25 cellular contexts compared by ENCODE assay signal in the genomic region with DNA sequence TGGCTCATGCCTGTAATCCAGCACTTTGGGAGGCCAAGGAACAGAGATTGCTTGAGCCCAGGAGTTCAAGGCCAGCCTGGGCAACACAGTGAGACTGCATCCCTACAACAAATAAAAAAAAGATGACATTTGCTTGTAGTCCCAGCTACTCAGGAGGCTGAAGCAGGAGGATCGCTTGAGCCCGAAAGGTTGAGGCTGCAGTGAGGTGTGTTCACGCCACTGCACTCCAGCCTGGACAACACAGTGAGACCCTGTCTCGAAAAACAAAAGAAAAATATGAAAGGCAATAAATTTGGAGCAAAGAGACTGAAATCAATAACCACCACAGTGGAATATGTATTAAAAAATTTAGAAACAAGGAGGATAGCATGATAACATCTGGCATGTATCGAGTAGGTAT.
DNase-seq lines count a peak whose midpoint lies in the region; ATAC-seq and TF ChIP-seq lines count a peak whose summit lies in the region.
"Had no signal": no experiment of that assay in that cellular context is flagged by ENCODE, and none has a peak within 500 bp of the region (broad histone marks: within the 10 kb centered on the region; RNA-seq: fewer than 3 reads in every experiment).

No MANE protein-coding gene starts in this region.

- no peaks in the 10 kb centered on the region for H3K79me2 ChIP-seq in PC-3 (ENCODE audit: low read length)

- H3K4me3 Mint-ChIP-seq in chondrocyte (ENCODE audit: unreplicated experiment), result no peak overlapping the region
- H3K4me3 Mint-ChIP-seq in nephron progenitor cell, result no peak overlapping the region
- H3K4me3 Mint-ChIP-seq: CD8-positive, alpha-beta memory T cell had no signal

- H3K36me3 Mint-ChIP-seq in chondrocyte (ENCODE audit: low read depth) (peaks cover 51% of the 10 kb centered on the region), nephron progenitor cell (ENCODE audit: low read depth) (peaks cover 86% of the 10 kb centered on the region)

- ATAC-seq in PC-3, result no peak
- no peak for ATAC-seq in HG02870 (IDR thresholded peaks at IDR 0.05; ENCODE audit: unreplicated experiment)
- no peak for ATAC-seq in body of pancreas
- ATAC-seq: Panc1 had no signal

- H4K20me1 ChIP-seq in PC-3 (ENCODE audit: low read length), result no peaks in the 10 kb centered on the region

- H3K27me3 ChIP-seq in PC-3 (ENCODE audit: low read length), result no peaks in the 10 kb centered on the region
- no peaks in the 10 kb centered on the region for H3K27me3 ChIP-seq in body of pancreas

- H2AFZ ChIP-seq in PC-3 (ENCODE audit: low read length), result no peak overlapping the region

- BruUV-seq in PC-3 (replicated peaks; lab: Mats Ljungman, UMichigan), result no TSS peak

- no peaks in the 10 kb centered on the region for H3K4me1 ChIP-seq in HEK293 (ENCODE audit: control insufficient read depth, insufficient read depth, low read length)
- peaks cover 24% of the 10 kb centered on the region for H3K4me1 ChIP-seq in PC-3 (ENCODE audit: insufficient read depth, low read length)
- no peaks in the 10 kb centered on the region for H3K4me1 ChIP-seq in body of pancreas

- no peaks in the 10 kb centered on the region for H3F3A ChIP-seq in PC-3 (ENCODE audit: low read length, unreplicated experiment)

- no peak overlapping the region for H3K4me3 ChIP-seq in HEK293 (ENCODE audit: low read depth, low read length)
- no peak overlapping the region for H3K4me3 ChIP-seq in PC-3 (ENCODE audit: low read length)
- no peak overlapping the region for H3K4me3 ChIP-seq in body of pancreas
- H3K4me3 ChIP-seq: HAP-1 had no signal

- H3K27ac ChIP-seq in HEK293 (ENCODE audit: extremely low read depth, low read depth, low read length) (no peak overlapping the region), PC-3 (ENCODE audit: low read length) (no peak overlapping the region; the same call in 1 of the 2 replicates), body of pancreas (no peak overlapping the region)
- H3K27ac ChIP-seq: RWPE1 had no signal

- no peak overlapping the region for H3K9ac ChIP-seq in PC-3 (ENCODE audit: low read length)

- intact Hi-C loops in PC-3 (cut with micrococcal nuclease), result no loop called here
- intact Hi-C loops in body of pancreas (cut with DNase I), result no loop called here

- H3K27me3 Mint-ChIP-seq in chondrocyte (ENCODE audit: low read depth), result no peaks in the 10 kb centered on the region
- no peaks in the 10 kb centered on the region for H3K27me3 Mint-ChIP-seq in nephron progenitor cell (ENCODE audit: low read depth, poor library complexity)
- H3K27me3 Mint-ChIP-seq: CD8-positive, alpha-beta memory T cell had no signal

- POLR2A ChIA-PET in HEK293 (lab: Yijun Ruan, JAX) (interaction anchor here (0.6 kb wide), 1 partner anchor 1439 kb away, joined by 3 read pairs; no protein-coding TSS in a partner anchor), PC-3 (lab: Charles Lee; ENCODE audit: unreplicated experiment) (no interaction called here)

- peak overlapping the region; percentile 56; the same call in 1 of the 2 replicates for H3K4me2 ChIP-seq in PC-3 (ENCODE audit: low read length)

- DNase-seq in PC-3 (no peak), chondrocyte (ENCODE audit: low spot score) (no peak), nephron progenitor cell (no peak), body of pancreas (no peak), COR-L47 (lab: John Stamatoyannopoulos, UW) (no peak)
- DNase-seq: C1 segment of cervical spinal cord; CD8-positive, alpha-beta memory T cell; DMS153; DND-41; GOT3; Kasumi-1; NCI-H1092 treated with DMSO at 0.1 percent for 48 hours; NCI-H1436; NCI-H187; NCI-H2081 treated with DMSO at 0.1 percent for 48 hours; NCI-H2171; NCI-H226; NCI-H510A; NCI-H69; SHP77 had no signal

- H3K9me3 Mint-ChIP-seq in chondrocyte (ENCODE audit: low read depth) (no peaks in the 10 kb centered on the region), nephron progenitor cell (no peaks in the 10 kb centered on the region)
- H3K9me3 Mint-ChIP-seq: CD8-positive, alpha-beta memory T cell had no signal

- peaks cover 49 to 97% of the 10 kb centered on the region in 2 experiments for H3K36me3 ChIP-seq in HEK293 (ENCODE audit: control insufficient read depth in 2 of 2, insufficient read depth in 1 of 2, low read length in 2 of 2)
- H3K36me3 ChIP-seq in PC-3 (ENCODE audit: low read depth, low read length), result peaks cover 15% of the 10 kb centered on the region
- H3K36me3 ChIP-seq in body of pancreas (replicated peaks in 1 of 2; ENCODE audit: insufficient read depth in 1 of 2, low read depth in 2 of 2), result peaks cover 0 to 50% of the 10 kb centered on the region in 2 donors

- H3K4me1 Mint-ChIP-seq in chondrocyte (ENCODE audit: low read depth) (peaks cover 17% of the 10 kb centered on the region), nephron progenitor cell (no peaks in the 10 kb centered on the region)

- H3K9me3 ChIP-seq in HEK293 (ENCODE audit: control insufficient read depth, insufficient read depth, low read depth, low read length) (no peaks in the 10 kb centered on the region), PC-3 (ENCODE audit: low read length) (no peaks in the 10 kb centered on the region), body of pancreas (no peaks in the 10 kb centered on the region)
- H3K9me3 ChIP-seq: HAP-1 had no signal

- CTCF ChIA-PET in HEK293 (lab: Yijun Ruan, JAX), result interaction anchor here (0.5 to 1.3 kb wide), 4 partner anchors 9 to 651 kb away, joined by 3 to 6 read pairs (median 6); no protein-coding TSS in a partner anchor
- CTCF ChIA-PET in PC-3 (lab: Charles Lee), result no interaction called here

- H3K9me2 ChIP-seq in PC-3 (replicated peaks; ENCODE audit: low read length), result no peaks in the 10 kb centered on the region

- no peak for TF ChIP-seq POLR2A in body of pancreas (IDR thresholded peaks at IDR 0.05)

- H3K27ac Mint-ChIP-seq in chondrocyte (ENCODE audit: unreplicated experiment) (peak overlapping the region; percentile 81), nephron progenitor cell (peak overlapping the region; percentile 90)

- no peak for TF ChIP-seq CTCF in HEK293 (tag by site-specific recombination; IDR thresholded peaks at IDR 0.05)
- TF ChIP-seq CTCF in PC-3 (conservative IDR thresholded peaks at IDR 0.05; ENCODE audit: low read depth, low read length), result no peak
- TF ChIP-seq CTCF in chondrocyte (IDR thresholded peaks at IDR 0.05), result no peak
- no peak for TF ChIP-seq CTCF in nephron progenitor cell (IDR thresholded peaks at IDR 0.05)
- no peak for TF ChIP-seq CTCF in body of pancreas (IDR thresholded peaks at IDR 0.05)

- WGBS in body of pancreas, 2 donors, result 95 to 98% methylated on average over 5 of the region's 5 CpGs

TF ChIP-seq in HEK293, 187 proteins besides CTCF, POLR2A, EP300 and RAD21:
- TF ChIP-seq ZNF157 (tag by site-specific recombination; IDR thresholded peaks at IDR 0.05), result no peak
- TF ChIP-seq ZNF121 (tag by site-specific recombination; IDR thresholded peaks at IDR 0.05), result 0 out of 2 replicates have a peak, but pooled peaks have one; percentile 55
- TF ChIP-seq SCRT1 (tag by site-specific recombination; IDR thresholded peaks at IDR 0.05; ENCODE audit: borderline replicate concordance), result no peak
